Comparison of ENCODE assay signal across 1 cellular context in genomic region chrX:154400369-154400817, GRCh38.
TF ChIP-seq lines count a peak whose summit lies in the region.

No MANE protein-coding gene starts in this region.

TF ChIP-seq in A549, 52 proteins besides CTCF, POLR2A, EP300 and RAD21:
- peak; percentile 84; the same call in 1 of the 2 replicates for TF ChIP-seq HOXA7 (CRISPR knock-in tag; IDR thresholded peaks at IDR 0.05)
